Comparison of ENCODE assay signal across 1 cellular context in genomic region chr7:138854115-138854645, GRCh38.
TF ChIP-seq lines count a peak whose summit lies in the region.

No MANE protein-coding gene starts in this region.

TF ChIP-seq in GM23338, 12 proteins besides CTCF, POLR2A, EP300 and RAD21 (continued from another document):
- TF ChIP-seq ZNF462 (CRISPR knock-in tag; IDR thresholded peaks at IDR 0.05) (no peak), ZNF114 (CRISPR knock-in tag; IDR thresholded peaks at IDR 0.05) (no peak), JUNB (IDR thresholded peaks at IDR 0.05; ENCODE audit: unreplicated experiment) (no peak), EZH2 (IDR thresholded peaks at IDR 0.05; ENCODE audit: low read depth, unreplicated experiment) (no peak), STAT1 (IDR thresholded peaks at IDR 0.05; ENCODE audit: unreplicated experiment) (no peak)
